ENCODE assay signal across 1 cellular context in the genomic region with DNA sequence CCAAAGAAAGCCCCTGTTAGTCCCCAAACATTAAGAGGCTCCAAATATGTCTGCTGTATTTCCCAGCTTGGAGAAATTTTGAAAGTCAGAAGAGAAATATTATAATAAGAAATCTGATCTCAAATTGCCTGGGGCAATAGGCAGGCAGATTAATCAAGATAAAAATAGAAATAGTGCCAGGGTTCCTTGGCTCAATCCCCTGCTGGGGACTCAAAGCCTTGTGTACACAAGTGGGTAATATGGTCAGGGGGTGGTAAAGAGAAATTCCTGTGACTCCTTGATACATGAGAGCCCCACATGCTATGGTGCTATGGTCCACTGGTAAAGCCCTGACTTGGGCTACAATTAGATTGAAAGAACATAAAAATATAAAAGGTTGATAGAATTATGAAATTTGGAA.
TF ChIP-seq lines count a peak whose summit lies in the region.

No MANE protein-coding gene starts in this region.

TF ChIP-seq in SK-N-SH treated with all-trans-retinoic acid at 6 μM for 48 hours, 23 proteins besides CTCF, POLR2A, EP300 and RAD21 (continued from another document):
- TF ChIP-seq PPARA (CRISPR knock-in tag; IDR thresholded peaks at IDR 0.05; ENCODE audit: borderline replicate concordance) (no peak), ZFP3 (CRISPR knock-in tag; IDR thresholded peaks at IDR 0.05) (no peak)
